1 cellular context compared by ENCODE assay signal in genomic region chr4:48262926-48263325, GRCh38.
TF ChIP-seq lines count a peak whose summit lies in the region.

No MANE protein-coding gene starts in this region.

TF ChIP-seq in GM12878, 131 proteins besides CTCF, POLR2A, EP300 and RAD21 (continued from another document):
- TF ChIP-seq NRF1 (conservative IDR thresholded peaks at IDR 0.05; ENCODE audit: low read depth, low read length) (no peak), NFXL1 (IDR thresholded peaks at IDR 0.05; ENCODE audit: borderline replicate concordance) (no peak), RELA (IDR thresholded peaks at IDR 0.05; ENCODE audit: borderline replicate concordance, partially characterized antibody) (no peak), E2F8 (IDR thresholded peaks at IDR 0.05; ENCODE audit: low read depth, partially characterized antibody) (no peak)
